ENCODE assay signal across 9 cellular contexts in the genomic region with DNA sequence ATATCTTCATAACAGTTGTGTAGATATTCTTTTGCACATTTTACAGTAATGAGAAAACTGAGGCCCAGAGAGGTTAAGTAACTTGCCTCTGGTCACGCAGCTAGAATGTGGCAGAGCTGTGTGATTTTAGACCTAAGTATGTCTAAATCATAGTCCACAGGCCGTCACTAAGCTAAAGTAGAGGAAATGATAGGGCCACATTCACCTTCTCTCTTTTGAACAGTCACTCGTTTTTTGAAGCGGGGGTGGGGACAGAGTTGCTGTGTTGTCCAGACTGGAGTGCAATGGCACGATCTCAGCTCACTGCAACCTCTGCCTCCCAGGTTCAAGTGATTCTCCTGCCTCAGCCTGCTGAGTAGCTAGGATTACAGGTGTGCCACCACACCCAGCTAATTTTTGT.
DNase-seq lines count a peak whose midpoint lies in the region; ATAC-seq and TF ChIP-seq lines count a peak whose summit lies in the region.
"Had no signal": no experiment of that assay in that cellular context is flagged by ENCODE, and none has a peak within 500 bp of the region (broad histone marks: within the 10 kb centered on the region; RNA-seq: fewer than 3 reads in every experiment).

No MANE protein-coding gene starts in this region.

- H3K27ac ChIP-seq in heart left ventricle, result peak overlapping the region; percentile 4 to 89 (median 81)
- peak overlapping the region; percentile 34 to 62 for H3K27ac ChIP-seq in lung (ENCODE audit: low read depth in 1 of 2, low read length in 1 of 2)
- peak overlapping the region; percentile 73 for H3K27ac ChIP-seq in vagina

- H3K36me3 ChIP-seq in heart left ventricle (no peaks in the 10 kb centered on the region), lung (ENCODE audit: control insufficient read depth in 2 of 2, insufficient read depth in 2 of 2, low read length in 2 of 2) (no peaks in the 10 kb centered on the region), vagina (no peaks in the 10 kb centered on the region)

- TF ChIP-seq POLR2A in heart left ventricle (IDR thresholded peaks at IDR 0.05), result no peak
- no peak for TF ChIP-seq POLR2A in vagina (IDR thresholded peaks at IDR 0.05)

- H3K27me3 ChIP-seq in heart left ventricle, result no peaks in the 10 kb centered on the region
- no peaks in the 10 kb centered on the region for H3K27me3 ChIP-seq in lung (ENCODE audit: control insufficient read depth, insufficient read depth)
- no peaks in the 10 kb centered on the region for H3K27me3 ChIP-seq in vagina

- peak overlapping the region; percentile 78 for H3K4me3 Mint-ChIP-seq in activated T-helper 17 cell treated with anti-CD3 and anti-CD28 coated beads, Interleukin-2, amount 50 U/mL, for 72 hours

- no peak for DNase-seq in heart left ventricle
- no peak for DNase-seq in Right ventricle myocardium inferior (ENCODE audit: missing footprints)
- DNase-seq in lung (ENCODE audit: low spot score), result no peak
- no peak for DNase-seq in vagina (ENCODE audit: extremely low spot score in 2 of 2)
- DNase-seq in T-helper 9 cell, result no peak
- no peak for DNase-seq in amniotic stem cell (lab: John Stamatoyannopoulos, UW)
- no peak for DNase-seq in NCI-H128 (lab: John Stamatoyannopoulos, UW; ENCODE audit: unreplicated experiment)
- DNase-seq: NCI-H1436 treated with DMSO at 0.1 percent for 48 hours had no signal

- no peak for TF ChIP-seq CTCF in heart left ventricle (IDR thresholded peaks at IDR 0.05)
- no peak for TF ChIP-seq CTCF in lung (IDR thresholded peaks at IDR 0.05; ENCODE audit: control extremely low read depth, extremely low read depth)
- no peak for TF ChIP-seq CTCF in vagina (IDR thresholded peaks at IDR 0.05)

- peaks cover 4% of the 10 kb centered on the region for H3K36me3 Mint-ChIP-seq in activated T-helper 17 cell treated with anti-CD3 and anti-CD28 coated beads, Interleukin-2, amount 50 U/mL, for 72 hours (ENCODE audit: low read depth)

- no peaks in the 10 kb centered on the region for H3K9me3 Mint-ChIP-seq in activated T-helper 17 cell treated with anti-CD3 and anti-CD28 coated beads, Interleukin-2, amount 50 U/mL, for 72 hours

- H3K9me3 ChIP-seq in heart left ventricle, result no peaks in the 10 kb centered on the region
- H3K9me3 ChIP-seq in lung (ENCODE audit: control insufficient read depth in 2 of 2, insufficient read depth in 1 of 2, low read length in 1 of 2), result no peaks in the 10 kb centered on the region
- H3K9me3 ChIP-seq in vagina, result no peaks in the 10 kb centered on the region

- no peak overlapping the region for H3K27ac Mint-ChIP-seq in activated T-helper 17 cell treated with anti-CD3 and anti-CD28 coated beads, Interleukin-2, amount 50 U/mL, for 72 hours

- H3K4me1 Mint-ChIP-seq in activated T-helper 17 cell treated with anti-CD3 and anti-CD28 coated beads, Interleukin-2, amount 50 U/mL, for 72 hours, result peaks cover 57% of the 10 kb centered on the region

- H3K4me1 ChIP-seq in heart left ventricle, result peaks cover 2 to 99% (median 80%) of the 10 kb centered on the region in 12 donors
- H3K4me1 ChIP-seq in lung (ENCODE audit: control insufficient read depth in 2 of 2, insufficient read depth in 2 of 2, low read length in 2 of 2), result peaks cover 25 to 49% of the 10 kb centered on the region in 2 donors
- peaks cover 78% of the 10 kb centered on the region for H3K4me1 ChIP-seq in vagina

- no peak for ATAC-seq in heart left ventricle
- no peak for ATAC-seq in Right ventricle myocardium inferior
- ATAC-seq in activated T-helper 17 cell treated with anti-CD3 and anti-CD28 coated beads, Interleukin-2, amount 50 U/mL, for 72 hours (replicated peaks), result peak; percentile 22
- ATAC-seq in lung (ENCODE audit: insufficient read depth, low FRiP score), result no peak

- WGBS in heart left ventricle, 4 donors, result 74 to 86% (median 85%) methylated on average over 5 of the region's 5 CpGs
- 66 to 74% methylated on average over 5 of the region's 5 CpGs for WGBS in lung, 2 donors

- intact Hi-C loops in heart left ventricle (cut with DNase I), result loop anchor here in 3 of 10 donors (5.0 kb wide), 1 partner anchor 67 kb away; a partner anchor contains a TSS
- intact Hi-C loops in Right ventricle myocardium inferior (cut with DNase I), result no loop called here
- intact Hi-C loops in vagina (cut with DNase I), result no loop called here

- no peaks in the 10 kb centered on the region for H3K27me3 Mint-ChIP-seq in activated T-helper 17 cell treated with anti-CD3 and anti-CD28 coated beads, Interleukin-2, amount 50 U/mL, for 72 hours

- no peak overlapping the region for H3K4me3 ChIP-seq in heart left ventricle
- no peak overlapping the region for H3K4me3 ChIP-seq in lung
- H3K4me3 ChIP-seq in vagina, result no peak overlapping the region
